8 cellular contexts compared by ENCODE assay signal in genomic region chr1:168265596-168265995, GRCh38.
"Had no signal": no experiment of that assay in that cellular context is flagged by ENCODE, and none has a peak within 500 bp of the region (broad histone marks: within the 10 kb centered on the region; RNA-seq: fewer than 3 reads in every experiment).

No MANE protein-coding gene starts in this region.

- ATAC-seq: GM23338, HCT116 had no signal

- H3K4me1 ChIP-seq: HAP-1 had no signal

- H3K4me2 ChIP-seq: GM23338 had no signal

- H3K27ac ChIP-seq: GM23248 had no signal

- H3K9ac ChIP-seq: GM23248 had no signal

- DNase-seq: GM23248, GOT3, H9, HCEC 1CT, HFFc6 had no signal

- H2AFZ ChIP-seq: GM23248, GM23338 had no signal

- H3K36me3 ChIP-seq: HAP-1 had no signal

- H3K4me3 ChIP-seq: GM23248, GM23338, HAP-1 had no signal

- H3K9me3 ChIP-seq: HAP-1 had no signal
